In genomic region chr15:61794881-61795280, GRCh38 we compare ENCODE assay signal across 25 cellular contexts.
DNase-seq lines count a peak whose midpoint lies in the region; TF ChIP-seq lines count a peak whose summit lies in the region.
"Had no signal": no experiment of that assay in that cellular context is flagged by ENCODE, and none has a peak within 500 bp of the region (broad histone marks: within the 10 kb centered on the region; RNA-seq: fewer than 3 reads in every experiment).

No MANE protein-coding gene starts in this region.

- H2AFZ ChIP-seq in mammary epithelial cell (ENCODE audit: low read depth, low read length): no peak overlapping the region
- H2AFZ ChIP-seq in neural progenitor cell (replicated peaks): no peak overlapping the region

- no peaks in the 10 kb centered on the region for H3F3A ChIP-seq in neural progenitor cell (ENCODE audit: low read depth)

- no peak overlapping the region for H3K4me3 Mint-ChIP-seq in neural progenitor cell
- H3K4me3 Mint-ChIP-seq: activated CD4-positive, alpha-beta memory T cell treated with anti-CD3 and anti-CD28 coated beads for 36 hours; activated T-helper 1 cell treated with anti-CD3 and anti-CD28 coated beads, Interleukin-12 subunit alpha, Interleukin-12 subunit beta, Interleukin-2, Interleukin-4 antibody, amounts not matched to agents 30 ng/mL and 10 ng/mL and 1 ng/mL, durations not matched to agents 14 hours and 24 hours and 36 hours; nephron progenitor cell had no signal

- H3K36me3 Mint-ChIP-seq in neural progenitor cell: no peaks in the 10 kb centered on the region
- H3K36me3 Mint-ChIP-seq: activated CD4-positive, alpha-beta memory T cell treated with anti-CD3 and anti-CD28 coated beads for 36 hours had no signal

- no peaks in the 10 kb centered on the region for H3K36me3 ChIP-seq in mammary epithelial cell (ENCODE audit: insufficient read depth, low read length)
- no peaks in the 10 kb centered on the region for H3K36me3 ChIP-seq in neural progenitor cell
- H3K36me3 ChIP-seq: esophagus squamous epithelium, ovary, spleen, tibial nerve had no signal

- H3K4me2 ChIP-seq in mammary epithelial cell (ENCODE audit: insufficient read depth, low read depth, low read length) (peak overlapping the region; percentile 79), neural progenitor cell (no peak overlapping the region)

- no peak overlapping the region for H3K4me3 ChIP-seq in mammary epithelial cell (replicated peaks in 1 of 3; ENCODE audit: insufficient read depth in 1 of 3, low read depth in 2 of 3, low read length in 3 of 3)
- H3K4me3 ChIP-seq in neural progenitor cell: no peak overlapping the region
- H3K4me3 ChIP-seq: esophagus squamous epithelium, GM12878, ovary, SK-N-MC, spleen, tibial nerve had no signal

- H3K9me3 ChIP-seq in mammary epithelial cell (replicated peaks; ENCODE audit: insufficient read depth, low read length) (no peaks in the 10 kb centered on the region), neural progenitor cell (ENCODE audit: low read depth) (no peaks in the 10 kb centered on the region)
- H3K9me3 ChIP-seq: esophagus squamous epithelium, ovary had no signal

- H3K9ac ChIP-seq in mammary epithelial cell (ENCODE audit: insufficient read depth, low read length) (no peak overlapping the region), neural progenitor cell (no peak overlapping the region)

- TF ChIP-seq CTCF in mammary epithelial cell (conservative IDR thresholded peaks at IDR 0.05 in 1 of 2, IDR thresholded peaks at IDR 0.05 in 1 of 2; ENCODE audit: extremely low read depth in 1 of 2, insufficient read depth in 1 of 2, low read depth in 1 of 2, low read length in 2 of 2): no peak
- TF ChIP-seq CTCF in neural progenitor cell (IDR thresholded peaks at IDR 0.05): no peak

- dilution Hi-C loops in mammary epithelial cell (cut with HindIII; ENCODE audit: low sequenced_read_pairs): no loop called here

- peaks cover 3% of the 10 kb centered on the region for H3K27me3 Mint-ChIP-seq in neural progenitor cell (ENCODE audit: insufficient read depth, low read depth)

- WGBS in mammary epithelial cell (ENCODE audit: low coverage, missing lambda C conversion rate): 0% methylated on average over 1 of the region's 1 CpG

- H3K79me2 ChIP-seq in mammary epithelial cell (ENCODE audit: insufficient read depth, low read length) (no peaks in the 10 kb centered on the region), neural progenitor cell (ENCODE audit: low read depth) (no peaks in the 10 kb centered on the region)

- H3K4me1 ChIP-seq in mammary epithelial cell (ENCODE audit: insufficient read depth, low read length) (peaks cover 19% of the 10 kb centered on the region), neural progenitor cell (no peaks in the 10 kb centered on the region)
- H3K4me1 ChIP-seq: esophagus squamous epithelium, spleen, tibial nerve had no signal

- in situ Hi-C loops in mammary epithelial cell (cut with MboI; ENCODE audit: low sequenced_read_pairs in 2 of 2): no loop called here

- CTCF ChIA-PET in mammary epithelial cell (lab: Charles Lee; ENCODE audit: low non-redundant PET): no interaction called here

- no peaks in the 10 kb centered on the region for H3K9me3 Mint-ChIP-seq in neural progenitor cell
- H3K9me3 Mint-ChIP-seq: activated CD4-positive, alpha-beta memory T cell treated with anti-CD3 and anti-CD28 coated beads for 36 hours; activated T-helper 1 cell treated with anti-CD3 and anti-CD28 coated beads, Interleukin-12 subunit alpha, Interleukin-12 subunit beta, Interleukin-2, Interleukin-4 antibody, amounts not matched to agents 30 ng/mL and 10 ng/mL and 1 ng/mL, durations not matched to agents 14 hours and 24 hours and 36 hours had no signal

- H3K27ac ChIP-seq in mammary epithelial cell (ENCODE audit: insufficient read depth, low read depth, low read length) (peak overlapping the region; percentile 44), neural progenitor cell (no peak overlapping the region)
- H3K27ac ChIP-seq: esophagus squamous epithelium, ovary, SK-N-MC, spleen, tibial nerve had no signal

- no peaks in the 10 kb centered on the region for H4K20me1 ChIP-seq in mammary epithelial cell (ENCODE audit: insufficient read depth, low read length)
- no peaks in the 10 kb centered on the region for H4K20me1 ChIP-seq in neural progenitor cell (ENCODE audit: low read depth)

- peak; percentile 21 for DNase-seq in Daoy (ENCODE audit: low read depth)
- DNase-seq in HS-5 (ENCODE audit: low read depth): peak; percentile 46
- DNase-seq in mammary epithelial cell: peak; percentile 53
- DNase-seq in iris pigment epithelial cell (ENCODE audit: low read depth): peak; percentile 46
- DNase-seq in DMS 273 (lab: John Stamatoyannopoulos, UW; ENCODE audit: unreplicated experiment): no peak
- no peak for DNase-seq in germinal center (ENCODE audit: low spot score)
- DNase-seq in neural progenitor cell (ENCODE audit: low spot score): no peak
- no peak for DNase-seq in SHP77 (lab: John Stamatoyannopoulos, UW)
- DNase-seq: activated CD4-positive, alpha-beta memory T cell treated with anti-CD3 and anti-CD28 coated beads for 36 hours; activated CD8-positive, alpha-beta memory T cell treated with anti-CD3 and anti-CD28 coated beads, Interleukin-2, amount 50 U/mL, for 4 hours; activated naive CD4-positive, alpha-beta T cell treated with anti-CD3 and anti-CD28 coated beads, Interleukin-2, amount 50 U/mL, for 16 hours; cortex of kidney; esophagus squamous epithelium; head of caudate nucleus; left cardiac atrium; NCI-H1092; NCI-H187 treated with DMSO at 0.1 percent for 48 hours; NCI-H526 treated with DMSO at 0.1 percent for 48 hours; nephron progenitor cell; ovary; spleen had no signal

- H3K4me1 Mint-ChIP-seq in neural progenitor cell: no peaks in the 10 kb centered on the region
- H3K4me1 Mint-ChIP-seq: nephron progenitor cell had no signal

- BruUV-seq in mammary epithelial cell (replicated peaks; lab: Mats Ljungman, UMichigan): no TSS peak

- H3K27ac Mint-ChIP-seq in neural progenitor cell: no peak overlapping the region
- H3K27ac Mint-ChIP-seq: activated CD4-positive, alpha-beta memory T cell treated with anti-CD3 and anti-CD28 coated beads for 36 hours; activated T-helper 1 cell treated with anti-CD3 and anti-CD28 coated beads, Interleukin-12 subunit alpha, Interleukin-12 subunit beta, Interleukin-2, Interleukin-4 antibody, amounts not matched to agents 30 ng/mL and 10 ng/mL and 1 ng/mL, durations not matched to agents 14 hours and 24 hours and 36 hours; nephron progenitor cell had no signal

- no peaks in the 10 kb centered on the region for H3K27me3 ChIP-seq in mammary epithelial cell (ENCODE audit: insufficient read depth, low read length)
- no peaks in the 10 kb centered on the region for H3K27me3 ChIP-seq in neural progenitor cell
- H3K27me3 ChIP-seq: ovary, tibial nerve had no signal

- intact Hi-C loops in mammary epithelial cell (cut with micrococcal nuclease): loop anchor here (5.0 kb wide), 1 partner anchor 48 kb away; no protein-coding TSS in a partner anchor

Comparison
In these comparisons a context has a peak if more than half of its experiments do, and no peak if none do; other contexts are left out.
1. DNase-seq: peak in Daoy (single experiment), HS-5 (single experiment), mammary epithelial cell (single experiment) and iris pigment epithelial cell (single experiment); none in DMS 273 (single experiment), germinal center (single experiment), neural progenitor cell (single experiment) and SHP77 (0 of 2).